ENCODE assay signal across 1 cellular context in genomic region chr17:67784364-67785121, GRCh38.
A peak's percentile ranks its signal among the peaks of the same experiment; 100 is the strongest.
TF ChIP-seq lines count a peak whose summit lies in the region.

No MANE protein-coding gene starts in this region.

TF ChIP-seq in K562, 482 proteins besides CTCF, POLR2A, EP300 and RAD21 (continued from another document and continues in another):
- TF ChIP-seq, protein P1, sequence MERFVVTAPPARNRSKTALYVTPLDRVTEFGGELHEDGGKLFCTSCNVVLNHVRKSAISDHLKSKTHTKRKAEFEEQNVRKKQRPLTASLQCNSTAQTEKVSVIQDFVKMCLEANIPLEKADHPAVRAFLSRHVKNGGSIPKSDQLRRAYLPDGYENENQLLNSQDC (CRISPR knock-in tag; IDR thresholded peaks at IDR 0.05), result no peak
- peak; percentile 93 for TF ChIP-seq PML (IDR thresholded peaks at IDR 0.05; ENCODE audit: low read length)
- no peak for TF ChIP-seq PCBP2 (IDR thresholded peaks at IDR 0.05; ENCODE audit: low read depth, low read length, poor library complexity, severe bottlenecking)
- no peak for TF ChIP-seq ZFP36 (IDR thresholded peaks at IDR 0.05; ENCODE audit: low read depth, low read length, partially characterized antibody)
- TF ChIP-seq ZBTB33 (CRISPR knock-in tag; IDR thresholded peaks at IDR 0.05), result no peak
- TF ChIP-seq ZNF75A (CRISPR knock-in tag; IDR thresholded peaks at IDR 0.05), result no peak
- TF ChIP-seq MTA3 (IDR thresholded peaks at IDR 0.05; ENCODE audit: borderline replicate concordance), result peak; percentile 78; the same call in 1 of the 2 replicates
- TF ChIP-seq MLLT1 (IDR thresholded peaks at IDR 0.05), result peak; percentile 9 to 22; a peak in 1 of 4 replicates
- 0 out of 2 replicates have a peak, but pooled peaks have one; percentile 18 for TF ChIP-seq PTTG1 (tag; IDR thresholded peaks at IDR 0.05; ENCODE audit: low read depth)
- TF ChIP-seq MTA1 (IDR thresholded peaks at IDR 0.05; ENCODE audit: borderline replicate concordance), result peak; percentile 65; the same call in 1 of the 2 replicates
- TF ChIP-seq ARNT (IDR thresholded peaks at IDR 0.05), result peak; percentile 74 to 77; a peak in 2 of 4 replicates
- no peak for TF ChIP-seq SAFB (IDR thresholded peaks at IDR 0.05; ENCODE audit: borderline replicate concordance, low read depth, low read length)
- TF ChIP-seq IRF9 (tag; IDR thresholded peaks at IDR 0.05), result no peak
- no peak for TF ChIP-seq ZNF217 (CRISPR knock-in tag; IDR thresholded peaks at IDR 0.05)
- no peak for TF ChIP-seq SMAD3 (CRISPR knock-in tag; conservative IDR thresholded peaks at IDR 0.05)
- TF ChIP-seq ZNF318 (IDR thresholded peaks at IDR 0.05; ENCODE audit: borderline replicate concordance in 1 of 2, low read depth in 1 of 2), result no peak; a peak in 1 of 4 replicates
- TF ChIP-seq ZNF644 (tag; IDR thresholded peaks at IDR 0.05; ENCODE audit: low read depth), result 0 out of 2 replicates have a peak, but pooled peaks have one; percentile 42
- TF ChIP-seq, protein P2, sequence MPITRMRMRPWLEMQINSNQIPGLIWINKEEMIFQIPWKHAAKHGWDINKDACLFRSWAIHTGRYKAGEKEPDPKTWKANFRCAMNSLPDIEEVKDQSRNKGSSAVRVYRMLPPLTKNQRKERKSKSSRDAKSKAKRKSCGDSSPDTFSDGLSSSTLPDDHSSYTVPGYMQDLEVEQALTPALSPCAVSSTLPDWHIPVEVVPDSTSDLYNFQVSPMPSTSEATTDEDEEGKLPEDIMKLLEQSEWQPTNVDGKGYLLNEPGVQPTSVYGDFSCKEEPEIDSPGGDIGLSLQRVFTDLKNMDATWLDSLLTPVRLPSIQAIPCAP (CRISPR knock-in tag; IDR thresholded peaks at IDR 0.05; ENCODE audit: borderline replicate concordance), result no peak
- TF ChIP-seq SNIP1 (IDR thresholded peaks at IDR 0.05; ENCODE audit: low read depth), result no peak
- TF ChIP-seq RCOR1 (IDR thresholded peaks at IDR 0.05; ENCODE audit: borderline replicate concordance in 1 of 2, low read depth in 2 of 2, low read length in 2 of 2), result peak; percentile 60 to 89
- no peak for TF ChIP-seq THAP7 (CRISPR knock-in tag; IDR thresholded peaks at IDR 0.05)
- no peak for TF ChIP-seq RBM22 (IDR thresholded peaks at IDR 0.05; ENCODE audit: low read depth, low read length, poor library complexity, severe bottlenecking)
- TF ChIP-seq POLR2G (IDR thresholded peaks at IDR 0.05; ENCODE audit: low read depth, low read length), result no peak
- TF ChIP-seq ARID3B (CRISPR knock-in tag; IDR thresholded peaks at IDR 0.05; ENCODE audit: borderline replicate concordance), result no peak
- TF ChIP-seq ASH1L (IDR thresholded peaks at IDR 0.05; ENCODE audit: borderline replicate concordance, low read depth, partially characterized antibody), result no peak
- TF ChIP-seq HES1 (IDR thresholded peaks at IDR 0.05; ENCODE audit: low read depth), result peak; percentile 47; the same call in 1 of the 2 replicates
- TF ChIP-seq ZC3H4 (CRISPR knock-in tag; IDR thresholded peaks at IDR 0.05; ENCODE audit: borderline replicate concordance), result no peak
- TF ChIP-seq KLF10 (CRISPR knock-in tag; IDR thresholded peaks at IDR 0.05), result no peak
- no peak for TF ChIP-seq PHF20 (IDR thresholded peaks at IDR 0.05; ENCODE audit: partially characterized antibody)
- TF ChIP-seq TFE3 (CRISPR knock-in tag; IDR thresholded peaks at IDR 0.05), result no peak
- TF ChIP-seq CHCHD3 (CRISPR knock-in tag; IDR thresholded peaks at IDR 0.05), result no peak
- no peak for TF ChIP-seq GTF2A2 (tag; IDR thresholded peaks at IDR 0.05)
- TF ChIP-seq ZNF518B (CRISPR knock-in tag; IDR thresholded peaks at IDR 0.05), result no peak
- TF ChIP-seq ZBTB7A (IDR thresholded peaks at IDR 0.05; ENCODE audit: borderline replicate concordance, control insufficient read depth, low read depth, low read length), result no peak
- no peak for TF ChIP-seq NFE2L1 (tag; IDR thresholded peaks at IDR 0.05; ENCODE audit: borderline replicate concordance, low read depth)
